ENCODE assay signal across 18 cellular contexts in the genomic region with DNA sequence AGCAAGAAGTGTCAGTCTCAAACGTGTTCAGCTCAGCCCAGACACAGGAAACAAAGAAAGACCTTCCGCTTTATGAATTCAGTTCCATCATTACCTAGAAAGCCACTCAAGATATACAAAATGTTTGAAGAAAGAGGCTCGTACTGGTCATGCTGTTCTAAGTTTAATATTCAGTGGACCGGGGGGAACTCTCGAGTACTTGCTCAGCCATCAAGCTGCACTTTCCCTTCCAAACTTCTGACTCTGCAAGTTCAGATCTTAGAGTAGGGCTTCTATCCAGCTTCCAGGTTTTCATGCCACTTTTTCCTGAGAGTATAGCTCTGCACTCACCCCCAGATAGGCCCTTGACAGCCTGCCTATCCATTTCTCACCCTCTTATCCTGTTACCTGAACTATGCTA.
"Had no signal": no experiment of that assay in that cellular context is flagged by ENCODE, and none has a peak within 500 bp of the region (broad histone marks: within the 10 kb centered on the region; RNA-seq: fewer than 3 reads in every experiment).

No MANE protein-coding gene starts in this region.

- H3K4me2 ChIP-seq: KMS-11, SK-N-SH had no signal

- H3K4me3 ChIP-seq: K562 had no signal

- H3K36me3 Mint-ChIP-seq: IgD-negative memory B cell had no signal

- H3K9me3 Mint-ChIP-seq: IgD-negative memory B cell had no signal

- H3K9me3 ChIP-seq: SK-N-SH had no signal

- DNase-seq: Kasumi-1, MM.1S, NCI-H1092 treated with DMSO at 0.1 percent for 48 hours, NCI-H1417, NCI-H1694, NCI-H187 treated with DMSO at 0.1 percent for 48 hours, NCI-H2029 treated with DMSO at 0.1 percent for 48 hours, NCI-H2171 treated with DMSO at 0.1 percent for 48 hours, NCI-H345, NCI-H524, NCI-H748 treated with DMSO at 0.1 percent for 48 hours, RPMI8226, SHP77, SK-N-SH, SW 1271 had no signal

- H3K27ac ChIP-seq: KMS-11 had no signal

- H3K9ac ChIP-seq: KMS-11, SK-N-SH had no signal

- H3K4me3 Mint-ChIP-seq: IgD-negative memory B cell had no signal
